In the genomic region with DNA sequence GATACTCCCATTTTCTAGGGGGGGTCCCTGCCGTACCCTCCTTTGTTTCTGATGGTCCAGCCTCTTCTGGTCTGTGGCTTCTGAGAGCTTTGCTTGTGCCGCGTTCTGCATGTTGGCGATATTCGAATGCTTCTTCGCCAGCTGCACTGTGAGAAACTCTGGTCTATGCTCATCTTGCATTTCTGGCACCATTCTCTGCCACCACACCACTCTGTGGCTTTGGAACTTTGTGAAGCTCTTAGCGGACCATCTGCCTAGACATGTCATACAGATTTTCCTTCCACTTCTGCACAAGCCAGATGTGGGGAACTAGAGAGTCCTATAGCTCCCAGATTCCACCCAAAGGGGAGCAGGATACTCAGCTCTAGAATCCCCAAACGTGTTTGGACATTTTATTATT, we compare ENCODE assay signal across 28 cellular contexts.
DNase-seq lines count a peak whose midpoint lies in the region; ATAC-seq, FAIRE-seq and TF ChIP-seq lines count a peak whose summit lies in the region.
"Had no signal": no experiment of that assay in that cellular context is flagged by ENCODE, and none has a peak within 500 bp of the region (broad histone marks: within the 10 kb centered on the region; RNA-seq: fewer than 3 reads in every experiment).

No MANE protein-coding gene starts in this region.

- no peaks in the 10 kb centered on the region for H3K36me3 Mint-ChIP-seq in WTC11
- H3K36me3 Mint-ChIP-seq in activated CD4-positive, alpha-beta T cell treated with anti-CD3 and anti-CD28 coated beads for 36 hours (ENCODE audit: low read depth), result no peaks in the 10 kb centered on the region

- TF ChIP-seq EP300 in HepG2 (IDR thresholded peaks at IDR 0.05; ENCODE audit: low read depth in 2 of 2, low read length in 2 of 2) (no peak), HepG2 (CRISPR knock-in tag; IDR thresholded peaks at IDR 0.05; ENCODE audit: borderline replicate concordance) (no peak)

- intact Hi-C loops in HepG2 (cut with micrococcal nuclease; ENCODE audit: unreplicated experiment), result loop anchor here (2.0 kb wide), 1 partner anchor 86 kb away; no protein-coding TSS in a partner anchor
- intact Hi-C loops in activated CD4-positive, alpha-beta T cell treated with anti-CD3 and anti-CD28 coated beads for 36 hours (cut with DNase I, micrococcal nuclease), result no loop called here

- POLR2A ChIA-PET in HepG2 (lab: Yijun Ruan, JAX), result no interaction called here
- POLR2A ChIA-PET in WTC11 (lab: Charles Lee), result interaction anchor here (0.6 to 1.5 kb wide), 2 partner anchors 88 to 198 kb away, joined by 3 to 5 read pairs; no protein-coding TSS in a partner anchor
- POLR2A ChIA-PET in activated CD4-positive, alpha-beta T cell treated with anti-CD3 and anti-CD28 coated beads for 36 hours (lab: Charles Lee), result interaction anchor here (0.6 kb wide), 1 partner anchor 152 kb away, joined by 4 read pairs; no protein-coding TSS in a partner anchor

- 91% methylated on average over 8 of the region's 8 CpGs for WGBS in liver
- 74% methylated on average over 8 of the region's 8 CpGs for WGBS in HepG2 (ENCODE audit: low lambda C conversion rate)

- no peaks in the 10 kb centered on the region for H3K9me3 Mint-ChIP-seq in WTC11
- H3K9me3 Mint-ChIP-seq in activated CD4-positive, alpha-beta T cell treated with anti-CD3 and anti-CD28 coated beads for 36 hours (ENCODE audit: low read depth), result no peaks in the 10 kb centered on the region
- H3K9me3 Mint-ChIP-seq: activated CD4-positive, alpha-beta memory T cell treated with anti-CD3 and anti-CD28 coated beads, Interleukin-2, amount 10 ng/mL, durations not matched to agents 7 days and 5 days; activated naive CD8-positive, alpha-beta T cell treated with anti-CD3 and anti-CD28 coated beads, Interleukin-2, amount 50 U/mL, for 24 hours had no signal

- no peak overlapping the region for H2AFZ ChIP-seq in HepG2 (ENCODE audit: low read length)

- peak overlapping the region; percentile 73 to 92 for H3K27ac ChIP-seq in liver (ENCODE audit: low read depth in 1 of 2, low read length in 2 of 2)
- no peak overlapping the region for H3K27ac ChIP-seq in HepG2 (ENCODE audit: extremely low read length, insufficient read depth, low read length)
- H3K27ac ChIP-seq: esophagus muscularis mucosa, gastroesophageal sphincter, upper lobe of left lung had no signal

- ATAC-seq in HepG2 (no peak), WTC11 (no peak)
- no peak for ATAC-seq in activated CD4-positive, alpha-beta T cell treated with anti-CD3 and anti-CD28 coated beads for 36 hours
- ATAC-seq: activated naive CD8-positive, alpha-beta T cell treated with anti-CD3 and anti-CD28 coated beads, Interleukin-2, amount 50 U/mL, for 24 hours; gastroesophageal sphincter; K562; right cardiac atrium had no signal

- peaks cover 63% of the 10 kb centered on the region for H3K4me1 Mint-ChIP-seq in WTC11
- H3K4me1 Mint-ChIP-seq in activated CD4-positive, alpha-beta T cell treated with anti-CD3 and anti-CD28 coated beads for 36 hours, result peaks cover 7% of the 10 kb centered on the region

- in situ Hi-C loops in HepG2 (cut with HindIII; ENCODE audit: extremely low pct_ligation_motif_present, low pct_unique_long_range_greater_than_20kb), result loop anchor here (10.0 kb wide), 2 partner anchors 84 to 554 kb away; no protein-coding TSS in a partner anchor

- H3K4me3 ChIP-seq in liver (ENCODE audit: low read depth in 1 of 3, low read length in 3 of 3), result no peak overlapping the region
- no peak overlapping the region for H3K4me3 ChIP-seq in HepG2 (replicated peaks in 1 of 3; ENCODE audit: insufficient read depth in 1 of 3, low read depth in 2 of 3, low read length in 3 of 3)
- H3K4me3 ChIP-seq: esophagus muscularis mucosa, gastroesophageal sphincter, HAP-1, K562, lung, upper lobe of left lung had no signal

- no peak overlapping the region for H3K4me2 ChIP-seq in HepG2 (ENCODE audit: low read depth, low read length)

- no peaks in the 10 kb centered on the region for H4K20me1 ChIP-seq in HepG2 (ENCODE audit: insufficient read depth, low read length)

- H3K4me1 ChIP-seq in liver (ENCODE audit: control insufficient read depth in 4 of 4, insufficient read depth in 4 of 4, low read length in 3 of 4) (peaks cover 0 to 35% (median 27%) of the 10 kb centered on the region in 4 donors), HepG2 (ENCODE audit: insufficient read depth, low read length) (peaks cover 22% of the 10 kb centered on the region)

- H3K9ac ChIP-seq in liver (ENCODE audit: low read depth in 1 of 2, low read length in 2 of 2) (peak overlapping the region in 1 of 2 donors; percentile 77), HepG2 (ENCODE audit: insufficient read depth, low read depth, low read length) (no peak overlapping the region)
- H3K9ac ChIP-seq: SK-N-SH had no signal

- DNase-seq in HepG2 (ENCODE audit: low spot score) (no peak), WTC11 (ENCODE audit: low spot score) (no peak), myocyte (ENCODE audit: low read depth) (peak; percentile 80), SHP77 (lab: John Stamatoyannopoulos, UW) (no peak), NCI-H345 treated with DMSO at 0.1 percent for 48 hours (lab: John Stamatoyannopoulos, UW; ENCODE audit: unreplicated experiment) (no peak)
- DNase-seq in activated CD4-positive, CD25-positive, alpha-beta regulatory T cell treated with anti-CD3 and anti-CD28 coated beads, Interleukin-2, amount 50 U/mL, for 72 hours, result no peak
- no peak for DNase-seq in activated CD4-positive, alpha-beta T cell treated with anti-CD3 and anti-CD28 coated beads for 36 hours
- DNase-seq: activated CD4-positive, alpha-beta memory T cell treated with anti-CD3 and anti-CD28 coated beads, Interleukin-2, amount 10 ng/mL, durations not matched to agents 7 days and 5 days; activated effector memory CD4-positive, alpha-beta T cell treated with anti-CD3 and anti-CD28 coated beads, Interleukin-2, amount 50 U/mL, for 16 hours; activated naive CD8-positive, alpha-beta T cell treated with anti-CD3 and anti-CD28 coated beads, Interleukin-2, amount 50 U/mL, for 24 hours; C1 segment of cervical spinal cord; effector memory CD4-positive, alpha-beta T cell; islet precursor cell; NCI-H1436 treated with DMSO at 0.1 percent for 48 hours; NCI-H510A; right cardiac atrium; RPMI8226; SK-N-SH; stimulated activated CD8-positive, alpha-beta memory T cell treated with anti-CD3 and anti-CD28 coated beads, Interleukin-4, amount 100 ng/mL, for 48 hours; T-helper 2 cell; upper lobe of left lung had no signal

- TF ChIP-seq RAD21 in liver (IDR thresholded peaks at IDR 0.05) (no peak), HepG2 (CRISPR knock-in tag; IDR thresholded peaks at IDR 0.05) (no peak)

- CTCF ChIA-PET in HepG2 (lab: Yijun Ruan, JAX; ENCODE audit: low intra/inter-chr PET ratio, low total read pairs), result interaction anchor here (1.1 to 2.2 kb wide), 2 partner anchors 501 to 552 kb away, joined by 3 to 14 read pairs; no protein-coding TSS in a partner anchor
- CTCF ChIA-PET in WTC11 (lab: Charles Lee), result interaction anchor here (0.9 to 1.8 kb wide), 8 partner anchors 36 to 551 kb away, joined by 3 to 9 read pairs (median 6); no protein-coding TSS in a partner anchor
- CTCF ChIA-PET in activated CD4-positive, alpha-beta T cell treated with anti-CD3 and anti-CD28 coated beads for 36 hours (lab: Charles Lee), result interaction anchor here (0.6 to 9.2 kb wide), 10 partner anchors 9 to 561 kb away, joined by 3 to 204 read pairs (median 4); no protein-coding TSS in a partner anchor

- no peaks in the 10 kb centered on the region for H3K79me2 ChIP-seq in HepG2 (ENCODE audit: insufficient read depth, low read length)

- peak overlapping the region; percentile 35; the same call in 1 of the 2 replicates for H3K27ac Mint-ChIP-seq in WTC11
- H3K27ac Mint-ChIP-seq in activated CD4-positive, alpha-beta T cell treated with anti-CD3 and anti-CD28 coated beads for 36 hours, result no peak overlapping the region
- H3K27ac Mint-ChIP-seq: activated CD4-positive, alpha-beta memory T cell treated with anti-CD3 and anti-CD28 coated beads, Interleukin-2, amount 10 ng/mL, durations not matched to agents 7 days and 5 days; activated naive CD8-positive, alpha-beta T cell treated with anti-CD3 and anti-CD28 coated beads, Interleukin-2, amount 50 U/mL, for 24 hours had no signal

- no peaks in the 10 kb centered on the region for H3K36me3 ChIP-seq in liver (ENCODE audit: control insufficient read depth in 4 of 4, insufficient read depth in 3 of 4, low read depth in 1 of 4, low read length in 3 of 4)
- no peaks in the 10 kb centered on the region for H3K36me3 ChIP-seq in HepG2 (replicated peaks in 1 of 2; ENCODE audit: control insufficient read depth in 1 of 2, insufficient read depth in 2 of 2, low read length in 2 of 2)
- H3K36me3 ChIP-seq: esophagus muscularis mucosa, gastroesophageal sphincter, HAP-1, upper lobe of left lung had no signal

- no peaks in the 10 kb centered on the region; the same call in 1 of the 2 replicates for H3K27me3 Mint-ChIP-seq in WTC11 (ENCODE audit: low read depth)
- peaks cover 4% of the 10 kb centered on the region for H3K27me3 Mint-ChIP-seq in activated CD4-positive, alpha-beta T cell treated with anti-CD3 and anti-CD28 coated beads for 36 hours

- FAIRE-seq in HepG2 (lab: Jason Lieb, UNC), result no peak
- FAIRE-seq: D721Med, K562 had no signal

- no peaks in the 10 kb centered on the region for H3K9me3 ChIP-seq in liver (ENCODE audit: control insufficient read depth in 4 of 4, low read length in 3 of 4)
- H3K9me3 ChIP-seq in HepG2 (ENCODE audit: low read length), result no peaks in the 10 kb centered on the region
- H3K9me3 ChIP-seq: esophagus muscularis mucosa, gastroesophageal sphincter, HAP-1, SK-N-SH, upper lobe of left lung had no signal

- H3K27me3 ChIP-seq in liver (ENCODE audit: control insufficient read depth in 4 of 4, insufficient read depth in 4 of 4, low read length in 3 of 4) (no peaks in the 10 kb centered on the region), HepG2 (ENCODE audit: control insufficient read depth in 1 of 2, insufficient read depth in 2 of 2, low read length in 2 of 2) (peaks cover 0 to 4% of the 10 kb centered on the region in 2 experiments; a peak in 2 of 5 replicates)
- H3K27me3 ChIP-seq: esophagus muscularis mucosa, gastroesophageal sphincter, upper lobe of left lung had no signal

- TF ChIP-seq CTCF in liver (IDR thresholded peaks at IDR 0.05; ENCODE audit: low read depth, low read length, missing input control) (no peak), HepG2 (CRISPR knock-in tag; IDR thresholded peaks at IDR 0.05) (no peak), WTC11 (IDR thresholded peaks at IDR 0.05) (no peak)

- BruUV-seq in HepG2 (replicated peaks; lab: Mats Ljungman, UMichigan), result no TSS peak

- no peak overlapping the region for H3K4me3 Mint-ChIP-seq in WTC11
- H3K4me3 Mint-ChIP-seq in activated CD4-positive, alpha-beta T cell treated with anti-CD3 and anti-CD28 coated beads for 36 hours, result no peak overlapping the region
- H3K4me3 Mint-ChIP-seq: activated CD4-positive, alpha-beta memory T cell treated with anti-CD3 and anti-CD28 coated beads, Interleukin-2, amount 10 ng/mL, durations not matched to agents 7 days and 5 days; activated naive CD8-positive, alpha-beta T cell treated with anti-CD3 and anti-CD28 coated beads, Interleukin-2, amount 50 U/mL, for 24 hours had no signal

- no peak for TF ChIP-seq POLR2A in HepG2 (IDR thresholded peaks at IDR 0.05; ENCODE audit: insufficient read depth in 1 of 2, low read depth in 2 of 2, low read length in 2 of 2)

TF ChIP-seq in HepG2, 621 proteins besides CTCF, POLR2A, EP300 and RAD21 (continues in another document):
- TF ChIP-seq MIXL1 (CRISPR knock-in tag; IDR thresholded peaks at IDR 0.05), result no peak

TF ChIP-seq in WTC11, 78 proteins besides CTCF, POLR2A, EP300 and RAD21 (continues in another document):
- no peak for TF ChIP-seq ZNF121 (CRISPR knock-in tag; IDR thresholded peaks at IDR 0.05)
